ENCODE assay signal across 23 cellular contexts in genomic region chr7:37113661-37114355, GRCh38.
A peak's percentile ranks its signal among the peaks of the same experiment; 100 is the strongest.
DNase-seq lines count a peak whose midpoint lies in the region; ATAC-seq and TF ChIP-seq lines count a peak whose summit lies in the region.
"Had no signal": no experiment of that assay in that cellular context is flagged by ENCODE, and none has a peak within 500 bp of the region (broad histone marks: within the 10 kb centered on the region; RNA-seq: fewer than 3 reads in every experiment).

No MANE protein-coding gene starts in this region.

- peaks cover 22% of the 10 kb centered on the region for H3K9me3 ChIP-seq in endodermal cell (ENCODE audit: control insufficient read depth, low read length)
- no peaks in the 10 kb centered on the region for H3K9me3 ChIP-seq in transverse colon
- H3K9me3 ChIP-seq: body of pancreas, neutrophil, psoas muscle, upper lobe of right lung had no signal

- peak overlapping the region; percentile 9 for H3K27ac Mint-ChIP-seq in activated T-cell treated with anti-CD3 and anti-CD28 coated beads, Interleukin-2, amount 50 U/mL, for 72 hours
- H3K27ac Mint-ChIP-seq in activated T-helper 1 cell treated with anti-CD3 and anti-CD28 coated beads, Interleukin-12 subunit alpha, Interleukin-12 subunit beta, Interleukin-2, Interleukin-4 antibody, amounts not matched to agents 30 ng/mL and 10 ng/mL and 1 ng/mL, durations not matched to agents 14 hours and 24 hours and 36 hours = peak overlapping the region; percentile 61
- no peak overlapping the region for H3K27ac Mint-ChIP-seq in endodermal cell
- peak overlapping the region; percentile 55 for H3K27ac Mint-ChIP-seq in stimulated activated effector memory CD8-positive, alpha-beta T cell treated with anti-CD3 and anti-CD28 coated beads, Interleukin-12 subunit alpha, Interleukin-12 subunit beta, amount 100 ng/mL, for 72 hours
- H3K27ac Mint-ChIP-seq: activated naive CD8-positive, alpha-beta T cell had no signal

- H3K4me3 ChIP-seq in endodermal cell (ENCODE audit: low read length) (peak overlapping the region; percentile 21), transverse colon (no peak overlapping the region)
- H3K4me3 ChIP-seq: BLaER1 treated with 17β-estradiol and CSF1 and Interleukin-3, amounts not matched to agents 10 nM and 100 nM; body of pancreas; GM12878; psoas muscle; upper lobe of right lung had no signal

- peaks cover 3 to 17% of the 10 kb centered on the region in 2 donors for H3K36me3 Mint-ChIP-seq in activated T-cell treated with anti-CD3 and anti-CD28 coated beads, Interleukin-2, amount 50 U/mL, for 72 hours (ENCODE audit: insufficient read depth in 2 of 2)
- H3K36me3 Mint-ChIP-seq in activated T-helper 1 cell treated with anti-CD3 and anti-CD28 coated beads, Interleukin-12 subunit alpha, Interleukin-12 subunit beta, Interleukin-2, Interleukin-4 antibody, amounts not matched to agents 30 ng/mL and 10 ng/mL and 1 ng/mL, durations not matched to agents 14 hours and 24 hours and 36 hours (ENCODE audit: low read depth) = peaks cover 20% of the 10 kb centered on the region
- peaks cover 36% of the 10 kb centered on the region for H3K36me3 Mint-ChIP-seq in endodermal cell (ENCODE audit: low read depth)
- no peaks in the 10 kb centered on the region for H3K36me3 Mint-ChIP-seq in stimulated activated effector memory CD8-positive, alpha-beta T cell treated with anti-CD3 and anti-CD28 coated beads, Interleukin-12 subunit alpha, Interleukin-12 subunit beta, amount 100 ng/mL, for 72 hours

- ATAC-seq in activated T-cell treated with anti-CD3 and anti-CD28 coated beads, Interleukin-2, amount 50 U/mL, for 72 hours (replicated peaks in 1 of 2) = peak; percentile 76 to 95
- no peak for ATAC-seq in stimulated activated effector memory CD8-positive, alpha-beta T cell treated with anti-CD3 and anti-CD28 coated beads, Interleukin-12 subunit alpha, Interleukin-12 subunit beta, amount 100 ng/mL, for 72 hours
- ATAC-seq: body of pancreas, GM12878, upper lobe of right lung had no signal

- H3K27ac ChIP-seq in endodermal cell (ENCODE audit: low read depth, low read length) = no peak overlapping the region
- H3K27ac ChIP-seq in transverse colon = no peak overlapping the region
- H3K27ac ChIP-seq: BLaER1 treated with 17β-estradiol and CSF1 and Interleukin-3, amounts not matched to agents 10 nM and 100 nM; body of pancreas; KMS-11; neutrophil; psoas muscle; upper lobe of right lung had no signal

- DNase-seq in activated T-cell treated with anti-CD3 and anti-CD28 coated beads, Interleukin-2, amount 50 U/mL, for 72 hours = peak; percentile 2 to 15
- no peak for DNase-seq in activated T-cell treated with anti-CD3 and anti-CD28 coated beads, Interleukin-2, amount 50 U/mL, for 1 hour
- DNase-seq in activated T-helper 1 cell treated with anti-CD3 and anti-CD28 coated beads, Interleukin-12 subunit alpha, Interleukin-12 subunit beta, Interleukin-2, Interleukin-4 antibody, amounts not matched to agents 30 ng/mL and 10 ng/mL and 1 ng/mL, durations not matched to agents 14 hours and 24 hours and 36 hours (ENCODE audit: low spot score) = no peak
- DNase-seq in endodermal cell (no peak), transverse colon (no peak), NCI-H1694 (lab: John Stamatoyannopoulos, UW) (no peak)
- DNase-seq in stimulated activated effector memory CD8-positive, alpha-beta T cell treated with anti-CD3 and anti-CD28 coated beads, Interleukin-12 subunit alpha, Interleukin-12 subunit beta, amount 100 ng/mL, for 72 hours (ENCODE audit: low spot score in 2 of 2) = no peak
- DNase-seq in stimulated activated naive CD4-positive, alpha-beta T cell (lab: John Stamatoyannopoulos, UW) = no peak
- DNase-seq: body of pancreas; DND-41; effector memory CD4-positive, alpha-beta T cell; H7; kidney glomerular epithelial cell; NCI-H146; NCI-H510A treated with DMSO at 0.1 percent for 48 hours; psoas muscle; stimulated activated CD4-positive, alpha-beta T cell treated with anti-CD3 and anti-CD28 coated beads, Interleukin-15, amount 100 ng/mL, for 24 hours; upper lobe of right lung had no signal

- TF ChIP-seq CTCF in endodermal cell (conservative IDR thresholded peaks at IDR 0.05) (no peak), transverse colon (IDR thresholded peaks at IDR 0.05) (no peak)

- no peak for TF ChIP-seq POLR2A in transverse colon (IDR thresholded peaks at IDR 0.05)

- no peak for TF ChIP-seq EP300 in transverse colon (IDR thresholded peaks at IDR 0.05; ENCODE audit: low read depth)

- peak overlapping the region; percentile 13 to 27 for H3K4me3 Mint-ChIP-seq in activated T-cell treated with anti-CD3 and anti-CD28 coated beads, Interleukin-2, amount 50 U/mL, for 72 hours
- no peak overlapping the region for H3K4me3 Mint-ChIP-seq in activated T-helper 1 cell treated with anti-CD3 and anti-CD28 coated beads, Interleukin-12 subunit alpha, Interleukin-12 subunit beta, Interleukin-2, Interleukin-4 antibody, amounts not matched to agents 30 ng/mL and 10 ng/mL and 1 ng/mL, durations not matched to agents 14 hours and 24 hours and 36 hours
- H3K4me3 Mint-ChIP-seq in endodermal cell = no peak overlapping the region
- no peak overlapping the region for H3K4me3 Mint-ChIP-seq in stimulated activated effector memory CD8-positive, alpha-beta T cell treated with anti-CD3 and anti-CD28 coated beads, Interleukin-12 subunit alpha, Interleukin-12 subunit beta, amount 100 ng/mL, for 72 hours
- H3K4me3 Mint-ChIP-seq: activated naive CD8-positive, alpha-beta T cell had no signal

- WGBS in endodermal cell (ENCODE audit: insufficient coverage in 1 of 2, insufficient read length in 1 of 2), 2 experiments = 90 to 93% methylated on average over 6 of the region's 6 CpGs
- WGBS in transverse colon (ENCODE audit: low coverage in 1 of 2), 2 donors = 85 to 86% methylated on average over 5 to 6 of the region's 6 CpGs

- H3K4me1 ChIP-seq in endodermal cell (ENCODE audit: control insufficient read depth, insufficient read depth, low read length) = peaks cover 10% of the 10 kb centered on the region
- peaks cover 0 to 4% (median 1%) of the 10 kb centered on the region in 4 donors for H3K4me1 ChIP-seq in transverse colon
- H3K4me1 ChIP-seq: body of pancreas, psoas muscle had no signal

- in situ Hi-C loops in transverse colon (cut with MboI; ENCODE audit: low pct_ligation_motif_present in 1 of 4, low pct_unique_long_range_greater_than_20kb in 1 of 4, low sequenced_read_pairs in 3 of 4) = no loop called here

- no peaks in the 10 kb centered on the region for H3K27me3 ChIP-seq in endodermal cell (ENCODE audit: control insufficient read depth, insufficient read depth, low read length, poor library complexity, severe bottlenecking)
- no peaks in the 10 kb centered on the region for H3K27me3 ChIP-seq in transverse colon
- H3K27me3 ChIP-seq: BLaER1 treated with 17β-estradiol and CSF1 and Interleukin-3, amounts not matched to agents 10 nM and 100 nM; body of pancreas; neutrophil; upper lobe of right lung had no signal

- H3K9me3 Mint-ChIP-seq in activated T-cell treated with anti-CD3 and anti-CD28 coated beads, Interleukin-2, amount 50 U/mL, for 72 hours = peaks cover 2 to 5% of the 10 kb centered on the region in 2 donors
- no peaks in the 10 kb centered on the region for H3K9me3 Mint-ChIP-seq in activated T-helper 1 cell treated with anti-CD3 and anti-CD28 coated beads, Interleukin-12 subunit alpha, Interleukin-12 subunit beta, Interleukin-2, Interleukin-4 antibody, amounts not matched to agents 30 ng/mL and 10 ng/mL and 1 ng/mL, durations not matched to agents 14 hours and 24 hours and 36 hours
- peaks cover 5% of the 10 kb centered on the region for H3K9me3 Mint-ChIP-seq in endodermal cell
- no peaks in the 10 kb centered on the region for H3K9me3 Mint-ChIP-seq in stimulated activated effector memory CD8-positive, alpha-beta T cell treated with anti-CD3 and anti-CD28 coated beads, Interleukin-12 subunit alpha, Interleukin-12 subunit beta, amount 100 ng/mL, for 72 hours

- H3K9ac ChIP-seq in endodermal cell (ENCODE audit: extremely low read depth, low read length, poor library complexity, severe bottlenecking) = no peak overlapping the region
- H3K9ac ChIP-seq: BLaER1 treated with 17β-estradiol and CSF1 and Interleukin-3, amounts not matched to agents 10 nM and 100 nM; KMS-11 had no signal

- no peaks in the 10 kb centered on the region for H3K27me3 Mint-ChIP-seq in activated T-cell treated with anti-CD3 and anti-CD28 coated beads, Interleukin-2, amount 50 U/mL, for 72 hours (ENCODE audit: low read depth)
- no peaks in the 10 kb centered on the region for H3K27me3 Mint-ChIP-seq in activated T-helper 1 cell treated with anti-CD3 and anti-CD28 coated beads, Interleukin-12 subunit alpha, Interleukin-12 subunit beta, Interleukin-2, Interleukin-4 antibody, amounts not matched to agents 30 ng/mL and 10 ng/mL and 1 ng/mL, durations not matched to agents 14 hours and 24 hours and 36 hours (ENCODE audit: insufficient read depth)
- H3K27me3 Mint-ChIP-seq in endodermal cell (ENCODE audit: insufficient read depth) = no peaks in the 10 kb centered on the region
- H3K27me3 Mint-ChIP-seq: activated naive CD8-positive, alpha-beta T cell had no signal

- H3K4me1 Mint-ChIP-seq in activated T-cell treated with anti-CD3 and anti-CD28 coated beads, Interleukin-2, amount 50 U/mL, for 72 hours (ENCODE audit: low read depth) = peaks cover 48% of the 10 kb centered on the region
- H3K4me1 Mint-ChIP-seq in activated T-helper 1 cell treated with anti-CD3 and anti-CD28 coated beads, Interleukin-12 subunit alpha, Interleukin-12 subunit beta, Interleukin-2, Interleukin-4 antibody, amounts not matched to agents 30 ng/mL and 10 ng/mL and 1 ng/mL, durations not matched to agents 14 hours and 24 hours and 36 hours (ENCODE audit: low read depth) = peaks cover 40% of the 10 kb centered on the region
- peaks cover 51% of the 10 kb centered on the region for H3K4me1 Mint-ChIP-seq in endodermal cell
- peaks cover 52% of the 10 kb centered on the region for H3K4me1 Mint-ChIP-seq in stimulated activated effector memory CD8-positive, alpha-beta T cell treated with anti-CD3 and anti-CD28 coated beads, Interleukin-12 subunit alpha, Interleukin-12 subunit beta, amount 100 ng/mL, for 72 hours

- H3K36me3 ChIP-seq in endodermal cell (ENCODE audit: control insufficient read depth, insufficient read depth, low read length) (peaks cover 34% of the 10 kb centered on the region), transverse colon (no peaks in the 10 kb centered on the region)
- H3K36me3 ChIP-seq: neutrophil, upper lobe of right lung had no signal

- intact Hi-C loops in activated T-helper 1 cell treated with anti-CD3 and anti-CD28 coated beads, Interleukin-12 subunit alpha, Interleukin-12 subunit beta, Interleukin-2, Interleukin-4 antibody, amounts not matched to agents 30 ng/mL and 10 ng/mL and 1 ng/mL, durations not matched to agents 14 hours and 24 hours and 36 hours (cut with micrococcal nuclease) = no loop called here
- intact Hi-C loops in transverse colon (cut with DNase I; ENCODE audit: low total_unique reads) = no loop called here

Comparison
In these comparisons a context has a peak if more than half of its experiments do, and no peak if none do; other contexts are left out.
1. DNase-seq: peak in activated T-cell treated with anti-CD3 and anti-CD28 coated beads, Interleukin-2, amount 50 U/mL, for 72 hours (2 of 2); none in activated T-cell treated with anti-CD3 and anti-CD28 coated beads, Interleukin-2, amount 50 U/mL, for 1 hour (single experiment), activated T-helper 1 cell treated with anti-CD3 and anti-CD28 coated beads, Interleukin-12 subunit alpha, Interleukin-12 subunit beta, Interleukin-2, Interleukin-4 antibody, amounts not matched to agents 30 ng/mL and 10 ng/mL and 1 ng/mL, durations not matched to agents 14 hours and 24 hours and 36 hours (single experiment), endodermal cell (single experiment), stimulated activated effector memory CD8-positive, alpha-beta T cell treated with anti-CD3 and anti-CD28 coated beads, Interleukin-12 subunit alpha, Interleukin-12 subunit beta, amount 100 ng/mL, for 72 hours (0 of 2), transverse colon (single experiment), NCI-H1694 (single experiment) and stimulated activated naive CD4-positive, alpha-beta T cell (0 of 6).
2. H3K4me3 Mint-ChIP-seq: peak in activated T-cell treated with anti-CD3 and anti-CD28 coated beads, Interleukin-2, amount 50 U/mL, for 72 hours (2 of 2); none in activated T-helper 1 cell treated with anti-CD3 and anti-CD28 coated beads, Interleukin-12 subunit alpha, Interleukin-12 subunit beta, Interleukin-2, Interleukin-4 antibody, amounts not matched to agents 30 ng/mL and 10 ng/mL and 1 ng/mL, durations not matched to agents 14 hours and 24 hours and 36 hours (single experiment), endodermal cell (single experiment) and stimulated activated effector memory CD8-positive, alpha-beta T cell treated with anti-CD3 and anti-CD28 coated beads, Interleukin-12 subunit alpha, Interleukin-12 subunit beta, amount 100 ng/mL, for 72 hours (single experiment).